Comparison of ENCODE assay signal across 10 cellular contexts in the genomic region with DNA sequence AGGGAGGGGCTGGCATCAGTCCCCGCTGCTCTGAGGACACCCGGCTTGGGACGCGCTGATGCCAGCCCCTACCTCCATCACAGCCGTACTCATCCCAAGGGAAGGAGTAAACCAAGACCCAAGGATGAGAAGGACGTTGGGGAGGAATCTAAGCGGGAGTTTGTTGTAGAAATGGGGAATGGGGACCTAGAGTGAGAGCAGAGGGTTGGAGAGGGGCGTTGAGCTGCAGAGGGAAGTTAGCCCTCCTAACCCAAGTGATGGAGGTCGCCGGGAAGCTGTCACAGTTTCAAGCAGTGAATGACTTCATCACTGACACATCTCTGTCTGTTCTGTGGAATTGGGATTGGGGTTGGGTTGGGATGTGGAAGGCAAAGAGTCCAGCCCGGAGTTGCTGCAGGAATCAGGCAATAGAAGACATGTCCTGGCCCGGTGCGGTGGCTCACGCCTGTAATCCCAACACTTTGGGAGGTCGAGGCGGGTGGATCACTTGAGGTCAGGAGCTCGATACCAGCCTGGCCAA. TPM values are rescaled to one million over a fixed set of nuclear protein-coding genes. Genes with fewer than 3 reads are reported as not detected.
DNase-seq lines count a peak whose midpoint lies in the region; ATAC-seq and TF ChIP-seq lines count a peak whose summit lies in the region.
"Had no signal": no experiment of that assay in that cellular context is flagged by ENCODE, and none has a peak within 500 bp of the region (broad histone marks: within the 10 kb centered on the region; RNA-seq: fewer than 3 reads in every experiment).

No MANE protein-coding gene starts in this region.

- H3K9me3 Mint-ChIP-seq in GM23338 (no peaks in the 10 kb centered on the region), WTC11 (no peaks in the 10 kb centered on the region), glutamatergic neuron (ENCODE audit: unreplicated experiment) (peaks cover 6% of the 10 kb centered on the region)

- H3K4me1 ChIP-seq in GM23338 (ENCODE audit: insufficient read depth): peaks cover 14% of the 10 kb centered on the region
- H3K4me1 ChIP-seq in rectal smooth muscle tissue (ENCODE audit: control insufficient read depth, insufficient read depth, low read length): no peaks in the 10 kb centered on the region
- H3K4me1 ChIP-seq: parathyroid adenoma had no signal

- peaks cover 41% of the 10 kb centered on the region for H3K27me3 ChIP-seq in GM23338 (ENCODE audit: insufficient read depth)
- H3K27me3 ChIP-seq in rectal smooth muscle tissue (ENCODE audit: control insufficient read depth, insufficient read depth, low read length): no peaks in the 10 kb centered on the region
- H3K27me3 ChIP-seq: adrenal gland had no signal

- CTCF ChIA-PET in WTC11 (lab: Charles Lee): interaction anchor here (1.4 to 2.5 kb wide), 2 partner anchors 63 to 78 kb away, joined by 4 to 10 read pairs; no protein-coding TSS in a partner anchor

- TF ChIP-seq CTCF in GM23338 (conservative IDR thresholded peaks at IDR 0.05; ENCODE audit: low read depth in 2 of 2) (no peak), WTC11 (IDR thresholded peaks at IDR 0.05) (no peak), glutamatergic neuron (IDR thresholded peaks at IDR 0.05; ENCODE audit: partially characterized antibody, unreplicated experiment) (no peak)

- H3K9ac ChIP-seq in rectal smooth muscle tissue (ENCODE audit: low read length): no peak overlapping the region
- H3K9ac ChIP-seq: parathyroid adenoma had no signal

- H3K27ac ChIP-seq in GM23338 (ENCODE audit: low read depth) (no peak overlapping the region), rectal smooth muscle tissue (ENCODE audit: low read depth, low read length) (no peak overlapping the region)
- H3K27ac ChIP-seq: parathyroid adenoma had no signal

- DNase-seq in GM23338 (ENCODE audit: low spot score) (peak; percentile 62), WTC11 (ENCODE audit: low spot score) (no peak), glutamatergic neuron (no peak), NCI-H2171 treated with DMSO at 0.1 percent for 48 hours (lab: John Stamatoyannopoulos, UW) (no peak), COLO829 (ENCODE audit: low spot score) (no peak), NCI-H187 treated with DMSO at 0.1 percent for 48 hours (lab: John Stamatoyannopoulos, UW) (no peak)
- no peak for DNase-seq in central memory CD4-positive, alpha-beta T cell

- H3K4me3 Mint-ChIP-seq in GM23338 (peak overlapping the region; percentile 87), WTC11 (peak overlapping the region; percentile 89), glutamatergic neuron (ENCODE audit: unreplicated experiment) (peak overlapping the region; percentile 86)

- 0 out of 2 replicates have a peak, but pooled peaks cover 7% of the 10 kb centered on the region for H3K9me2 ChIP-seq in GM23338 (ENCODE audit: insufficient read depth)

- 0 out of 2 replicates have a peak, but pooled peaks cover 4% of the 10 kb centered on the region for H3F3A ChIP-seq in GM23338 (replicated peaks; ENCODE audit: low read depth)

- H3K4me3 ChIP-seq in GM23338: peak overlapping the region; percentile 96
- H3K4me3 ChIP-seq in rectal smooth muscle tissue (ENCODE audit: low read length): peak overlapping the region; percentile 35

- peak; percentile 49 for ATAC-seq in GM23338
- peak; percentile 46 for ATAC-seq in WTC11

- H3K27me3 Mint-ChIP-seq in GM23338 (ENCODE audit: insufficient read depth, low read depth, poor library complexity): peaks cover 29% of the 10 kb centered on the region
- peaks cover 40% of the 10 kb centered on the region for H3K27me3 Mint-ChIP-seq in WTC11 (ENCODE audit: low read depth)
- peaks cover 5% of the 10 kb centered on the region for H3K27me3 Mint-ChIP-seq in glutamatergic neuron (ENCODE audit: unreplicated experiment)

- no peaks in the 10 kb centered on the region for H3K36me3 Mint-ChIP-seq in GM23338 (ENCODE audit: low read depth)
- no peaks in the 10 kb centered on the region for H3K36me3 Mint-ChIP-seq in WTC11
- peaks cover 5% of the 10 kb centered on the region for H3K36me3 Mint-ChIP-seq in glutamatergic neuron (ENCODE audit: unreplicated experiment)

- no peak overlapping the region for H3K27ac Mint-ChIP-seq in GM23338
- no peak overlapping the region for H3K27ac Mint-ChIP-seq in WTC11
- H3K27ac Mint-ChIP-seq in glutamatergic neuron (ENCODE audit: unreplicated experiment): peak overlapping the region; percentile 69

- peak overlapping the region; percentile 99 for H2AFZ ChIP-seq in GM23338

- no peaks in the 10 kb centered on the region for H3K79me2 ChIP-seq in GM23338 (replicated peaks; ENCODE audit: insufficient read depth)
- H3K79me2 ChIP-seq: parathyroid adenoma had no signal

- H3K4me2 ChIP-seq in GM23338: peak overlapping the region; percentile 97

- H3K36me3 ChIP-seq in GM23338 (ENCODE audit: insufficient read depth) (no peaks in the 10 kb centered on the region), rectal smooth muscle tissue (ENCODE audit: control insufficient read depth, insufficient read depth, low read length) (no peaks in the 10 kb centered on the region)
- H3K36me3 ChIP-seq: adrenal gland had no signal

- H4K20me1 ChIP-seq in GM23338 (replicated peaks; ENCODE audit: insufficient read depth): no peaks in the 10 kb centered on the region

- H3K4me1 Mint-ChIP-seq in GM23338 (peaks cover 34% of the 10 kb centered on the region), WTC11 (peaks cover 38% of the 10 kb centered on the region), glutamatergic neuron (ENCODE audit: low read depth, unreplicated experiment) (peaks cover 11% of the 10 kb centered on the region)

- POLR2A ChIA-PET in WTC11 (lab: Charles Lee): no interaction called here

TF ChIP-seq in GM23338, 12 proteins besides CTCF, POLR2A, EP300 and RAD21:
- TF ChIP-seq EZH2 (IDR thresholded peaks at IDR 0.05; ENCODE audit: low read depth, unreplicated experiment): no peak
- TF ChIP-seq EZH2phosphoT487 (IDR thresholded peaks at IDR 0.05; ENCODE audit: unreplicated experiment): no peak
- no peak for TF ChIP-seq NANOG (IDR thresholded peaks at IDR 0.05; ENCODE audit: borderline replicate concordance)
- TF ChIP-seq CREB1 (CRISPR knock-in tag; IDR thresholded peaks at IDR 0.05; ENCODE audit: low read depth): no peak
- TF ChIP-seq JUNB (IDR thresholded peaks at IDR 0.05; ENCODE audit: unreplicated experiment): no peak
TF ChIP-seq in GM23338: peak in this region for 0.

TF ChIP-seq in WTC11, 78 proteins besides CTCF, POLR2A, EP300 and RAD21:
- TF ChIP-seq TEAD4 (CRISPR knock-in tag; IDR thresholded peaks at IDR 0.05) (no peak), ATF6 (CRISPR knock-in tag; IDR thresholded peaks at IDR 0.05) (no peak), SMAD3 (CRISPR knock-in tag; IDR thresholded peaks at IDR 0.05; ENCODE audit: borderline replicate concordance) (no peak), ELF4 (CRISPR knock-in tag; IDR thresholded peaks at IDR 0.05; ENCODE audit: low read depth) (no peak), ESRRA (CRISPR knock-in tag; IDR thresholded peaks at IDR 0.05; ENCODE audit: borderline replicate concordance) (no peak)
- TF ChIP-seq, protein P1, sequence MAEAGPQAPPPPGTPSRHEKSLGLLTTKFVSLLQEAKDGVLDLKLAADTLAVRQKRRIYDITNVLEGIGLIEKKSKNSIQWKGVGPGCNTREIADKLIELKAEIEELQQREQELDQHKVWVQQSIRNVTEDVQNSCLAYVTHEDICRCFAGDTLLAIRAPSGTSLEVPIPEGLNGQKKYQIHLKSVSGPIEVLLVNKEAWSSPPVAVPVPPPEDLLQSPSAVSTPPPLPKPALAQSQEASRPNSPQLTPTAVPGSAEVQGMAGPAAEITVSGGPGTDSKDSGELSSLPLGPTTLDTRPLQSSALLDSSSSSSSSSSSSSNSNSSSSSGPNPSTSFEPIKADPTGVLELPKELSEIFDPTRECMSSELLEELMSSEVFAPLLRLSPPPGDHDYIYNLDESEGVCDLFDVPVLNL (CRISPR knock-in tag; IDR thresholded peaks at IDR 0.05; ENCODE audit: borderline replicate concordance, low read depth): no peak
- TF ChIP-seq, protein P2, sequence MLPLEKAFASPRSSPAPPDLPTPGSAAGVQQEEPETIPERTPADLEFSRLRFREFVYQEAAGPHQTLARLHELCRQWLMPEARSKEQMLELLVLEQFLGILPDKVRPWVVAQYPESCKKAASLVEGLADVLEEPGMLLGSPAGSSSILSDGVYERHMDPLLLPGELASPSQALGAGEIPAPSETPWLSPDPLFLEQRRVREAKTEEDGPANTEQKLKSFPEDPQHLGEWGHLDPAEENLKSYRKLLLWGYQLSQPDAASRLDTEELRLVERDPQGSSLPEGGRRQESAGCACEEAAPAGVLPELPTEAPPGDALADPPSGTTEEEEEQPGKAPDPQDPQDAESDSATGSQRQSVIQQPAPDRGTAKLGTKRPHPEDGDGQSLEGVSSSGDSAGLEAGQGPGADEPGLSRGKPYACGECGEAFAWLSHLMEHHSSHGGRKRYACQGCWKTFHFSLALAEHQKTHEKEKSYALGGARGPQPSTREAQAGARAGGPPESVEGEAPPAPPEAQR (CRISPR knock-in tag; IDR thresholded peaks at IDR 0.05): no peak

RNA-seq across cellular contexts. Expression of gene SUSD1, which starts 0.8 kb away (rescaled TPM):
- 5.1 and 6.4 TPM in 2 replicates for total RNA-seq in GM23338 (2014; rRNA removed; shearing (Covaris generic))
- polyA plus RNA-seq in GM23338 (2016; fragmentation: Nextera tagmentation; extraction: Ambion mirVana): 1.2 and 1.4 TPM in 2 replicates
- total RNA-seq in WTC11 (2021): 4.4 to 5.7 TPM (median 5.1 TPM) in 3 replicates
- total RNA-seq in glutamatergic neuron (ENCODE audit: unreplicated experiment): 19.9 TPM
